ENCODE assay signal across 14 cellular contexts in genomic region chr5:72921103-72921502, GRCh38.
"Had no signal": no experiment of that assay in that cellular context is flagged by ENCODE, and none has a peak within 500 bp of the region (broad histone marks: within the 10 kb centered on the region; RNA-seq: fewer than 3 reads in every experiment).

No MANE protein-coding gene starts in this region.

- H3K36me3 ChIP-seq: spleen, tibial nerve had no signal

- H3K9me3 ChIP-seq: body of pancreas, psoas muscle, tibial nerve had no signal

- H3K27me3 ChIP-seq: body of pancreas, spleen, tibial nerve had no signal

- H3K4me1 ChIP-seq: body of pancreas, psoas muscle, tibial nerve had no signal

- H3K4me3 ChIP-seq: body of pancreas, psoas muscle, spleen, tibial nerve had no signal

- DNase-seq: activated CD4-positive, alpha-beta T cell treated with anti-CD3 and anti-CD28 coated beads, Interleukin-2, amount 50 U/mL, for 4 hours; activated effector memory CD4-positive, alpha-beta T cell treated with anti-CD3 and anti-CD28 coated beads, Interleukin-2, amount 50 U/mL, for 16 hours; activated T-cell treated with anti-CD3 and anti-CD28 coated beads, Interleukin-2, amount 50 U/mL, for 4 hours; amniotic stem cell; body of pancreas; cortex of kidney; immature natural killer cell; psoas muscle; spleen; stimulated activated CD4-positive, alpha-beta T cell treated with anti-CD3 and anti-CD28 coated beads, Interleukin-1b, Interleukin-23, amount 100 ng/mL, for 48 hours had no signal

- ATAC-seq: activated naive CD4-positive, alpha-beta T cell treated with anti-CD3 and anti-CD28 coated beads, Interleukin-2, amount 50 U/mL, for 72 hours; activated T-cell treated with anti-CD3 and anti-CD28 coated beads, Interleukin-2, amount 50 U/mL, for 4 hours; body of pancreas; sciatic nerve; stimulated activated memory B cell treated with anti-CD40 and anti-IgM and Interleukin-4, amounts not matched to agents 10 μg/mL and 1 μg/mL and 100 μg/mL, for 72 hours had no signal

- H3K27ac ChIP-seq: body of pancreas, psoas muscle, tibial nerve had no signal
